Comparison of ENCODE assay signal across 8 cellular contexts in the genomic region with DNA sequence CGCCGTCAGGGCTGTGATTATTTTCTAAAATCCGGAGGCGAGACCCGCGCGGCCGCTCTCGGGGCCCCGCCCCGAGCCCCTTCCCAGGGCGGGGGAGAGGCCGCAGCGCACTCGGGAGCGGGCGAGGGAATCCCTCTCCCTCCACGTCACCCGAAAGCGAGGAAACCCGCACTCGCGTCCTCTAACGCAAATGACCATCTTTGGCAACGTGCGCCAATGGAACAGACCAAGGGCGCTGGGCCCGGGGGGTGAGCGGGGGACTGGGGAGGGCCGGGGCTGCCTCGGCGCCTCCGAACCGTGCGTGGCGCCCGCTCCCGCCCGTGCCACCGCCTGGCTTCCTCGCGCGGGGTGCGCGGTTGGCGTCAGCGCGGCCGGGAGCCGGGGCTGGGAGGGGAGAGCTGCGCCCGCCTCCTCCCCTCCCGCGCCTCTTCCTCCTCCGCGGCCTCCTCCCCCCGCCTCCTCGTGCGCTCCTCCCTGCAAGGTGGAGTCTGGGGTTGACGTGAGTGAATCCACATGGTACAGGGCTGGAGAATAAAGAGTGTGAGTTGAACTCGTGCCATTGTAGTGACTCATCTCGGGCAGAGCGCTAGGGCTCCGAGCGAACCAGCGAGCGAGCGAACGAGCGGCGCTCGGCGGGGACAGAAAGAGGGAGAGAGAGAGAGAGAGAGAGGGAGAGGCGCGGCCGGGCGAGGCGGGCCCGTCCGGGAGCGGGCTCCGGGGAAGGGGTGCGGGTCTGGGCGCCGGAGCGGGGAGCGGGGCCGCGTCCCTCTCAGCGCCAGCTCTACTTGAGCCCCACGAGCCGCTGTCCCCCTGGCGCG. TPM values are rescaled to one million over a fixed set of nuclear protein-coding genes. Genes with fewer than 3 reads are reported as not detected.
DNase-seq lines count a peak whose midpoint lies in the region; ATAC-seq and TF ChIP-seq lines count a peak whose summit lies in the region.

A gene (plus strand): TSS at position 562 of the 818 bp plus-strand sequence. CDS start 863 bp downstream, outside the sequence.

- H3K9me3 ChIP-seq in right atrium auricular region (no peaks in the 10 kb centered on the region), vagina (no peaks in the 10 kb centered on the region)

- H3K4me3 ChIP-seq in right atrium auricular region = peak within 1 kb of the TSS; percentile 90 to 96
- H3K4me3 ChIP-seq in vagina = peak within 1 kb of the TSS; percentile 89 to 93

- H3K4me1 ChIP-seq in right atrium auricular region (peaks cover 0 to 21% of the 10 kb centered on the region in 2 donors), vagina (peaks cover 19% of the 10 kb centered on the region)

- DNase-seq in NCI-H1694 treated with DMSO at 0.1 percent for 48 hours (lab: John Stamatoyannopoulos, UW) = peak; percentile 97
- peak; percentile 73 to 100 (median 91) for DNase-seq in T-helper 2 cell
- DNase-seq in right atrium auricular region (ENCODE audit: low spot score) = peak; percentile 98
- DNase-seq in pulmonary artery endothelial cell (ENCODE audit: low read depth, low spot score) = peak; percentile 98
- peak in 1 of 2 donors; percentile 99 for DNase-seq in vagina (ENCODE audit: extremely low spot score in 2 of 2)

- H3K27me3 ChIP-seq in right atrium auricular region (no peaks in the 10 kb centered on the region), vagina (no peaks in the 10 kb centered on the region)

- peak; percentile 43 to 98 for TF ChIP-seq POLR2A in vagina (IDR thresholded peaks at IDR 0.05)

- ATAC-seq in GM18498 (IDR thresholded peaks at IDR 0.05; ENCODE audit: unreplicated experiment) = peak; percentile 78
- peak; percentile 84 for ATAC-seq in HG02938 (IDR thresholded peaks at IDR 0.05; ENCODE audit: unreplicated experiment)

- peaks cover 10% of the 10 kb centered on the region for H3K36me3 ChIP-seq in right atrium auricular region
- H3K36me3 ChIP-seq in vagina = peaks cover 0 to 12% of the 10 kb centered on the region in 2 donors

- TF ChIP-seq CTCF in right atrium auricular region (IDR thresholded peaks at IDR 0.05) (no peak), vagina (IDR thresholded peaks at IDR 0.05) (no peak)

- peak within 1 kb of the TSS; percentile 95 for H3K27ac ChIP-seq in angular gyrus (ENCODE audit: low read depth, low read length)
- peak within 1 kb of the TSS; percentile 99 to 100 for H3K27ac ChIP-seq in right atrium auricular region
- H3K27ac ChIP-seq in vagina = peak within 1 kb of the TSS; percentile 100

- intact Hi-C loops in vagina (cut with DNase I) = loop anchor here (5.0 kb wide), 3 partner anchors 435 to 685 kb away; no protein-coding TSS in a partner anchor

RNA-seq across cellular contexts. Expression of the gene that starts here (rescaled TPM):
- total RNA-seq in right atrium auricular region (100 to 1,000 TPM in 1 of 2 donors, 10 to 100 TPM in 1; 54.0 to 116 TPM), pulmonary artery endothelial cell (36.3 and 66.0 TPM in 2 replicates), vagina (213 TPM)
